10 cellular contexts compared by ENCODE assay signal in genomic region chr17:50872710-50873424, GRCh38. TPM values are rescaled to one million over a fixed set of nuclear protein-coding genes. Genes with fewer than 3 reads are reported as not detected.
A peak's percentile ranks its signal among the peaks of the same experiment; 100 is the strongest.
DNase-seq lines count a peak whose midpoint lies in the region; ATAC-seq and TF ChIP-seq lines count a peak whose summit lies in the region.
"Had no signal": no experiment of that assay in that cellular context is flagged by ENCODE, and none has a peak within 500 bp of the region (broad histone marks: within the 10 kb centered on the region; RNA-seq: fewer than 3 reads in every experiment).

No MANE protein-coding gene starts in this region.

- peaks cover 29% of the 10 kb centered on the region for H3K4me1 Mint-ChIP-seq in central memory CD8-positive, alpha-beta T cell

- H3K9me3 ChIP-seq in gastrocnemius medialis: no peaks in the 10 kb centered on the region

- H3K27me3 ChIP-seq in gastrocnemius medialis: no peaks in the 10 kb centered on the region

- DNase-seq in GDM1 (lab: John Stamatoyannopoulos, UW) (peak; percentile 59), T-helper 9 cell (peak; percentile 21), gastrocnemius medialis (peak; percentile 62 to 80), NCI-H1092 treated with DMSO at 0.1 percent for 48 hours (lab: John Stamatoyannopoulos, UW) (no peak), omental fat pad (ENCODE audit: low spot score) (no peak), HEK293T (ENCODE audit: extremely low spot score) (no peak)
- DNase-seq in central memory CD8-positive, alpha-beta T cell (ENCODE audit: low spot score in 2 of 2): peak in 1 of 2 donors; percentile 37
- DNase-seq: cortex of kidney, NCI-H226 had no signal

- no peaks in the 10 kb centered on the region for H3K9me3 Mint-ChIP-seq in central memory CD8-positive, alpha-beta T cell

- H3K4me3 Mint-ChIP-seq in central memory CD8-positive, alpha-beta T cell: no peak overlapping the region

- peaks cover 4% of the 10 kb centered on the region for H3K36me3 Mint-ChIP-seq in central memory CD8-positive, alpha-beta T cell (ENCODE audit: insufficient read depth)

- H3K4me1 ChIP-seq in gastrocnemius medialis: peaks cover 30 to 32% of the 10 kb centered on the region in 2 donors

- H3K4me3 ChIP-seq in gastrocnemius medialis: no peak overlapping the region

- POLR2A ChIA-PET in HEK293T (lab: Yijun Ruan, JAX): no interaction called here

- no peaks in the 10 kb centered on the region for H3K36me3 ChIP-seq in gastrocnemius medialis

- in situ Hi-C loops in gastrocnemius medialis (cut with MboI; ENCODE audit: low sequenced_read_pairs in 4 of 4): loop anchor here in 2 of 4 donors (25.0 kb wide), 1 partner anchor 289 kb away; the partner anchor contains the start of genes NME1 (in 2 of the 2) and NME2 (in 2 of the 2)

- peak; percentile 60 for ATAC-seq in central memory CD8-positive, alpha-beta T cell (replicated peaks; ENCODE audit: extremely low read depth, poor library complexity, severe bottlenecking)
- ATAC-seq in gastrocnemius medialis (peak; percentile 92 to 94), omental fat pad (ENCODE audit: low FRiP score) (no peak), HG03139 (IDR thresholded peaks at IDR 0.05; ENCODE audit: unreplicated experiment) (no peak)

- no peak overlapping the region for H3K27ac Mint-ChIP-seq in central memory CD8-positive, alpha-beta T cell (ENCODE audit: low read depth)

- TF ChIP-seq POLR2A in gastrocnemius medialis (IDR thresholded peaks at IDR 0.05): no peak

- CTCF ChIA-PET in HEK293T (lab: Yijun Ruan, JAX): interaction anchor here (0.7 kb wide), 1 partner anchor 39 kb away, joined by 4 read pairs; no protein-coding TSS in a partner anchor

- intact Hi-C loops in gastrocnemius medialis (cut with DNase I; ENCODE audit: low total_unique reads): no loop called here

- TF ChIP-seq CTCF in gastrocnemius medialis (IDR thresholded peaks at IDR 0.05 in 4 of 5, conservative IDR thresholded peaks at IDR 0.05 in 1 of 5) (no peak), omental fat pad (IDR thresholded peaks at IDR 0.05) (no peak)

- H3K27ac ChIP-seq in gastrocnemius medialis: peak overlapping the region; percentile 56 to 80 (median 78)

- no peaks in the 10 kb centered on the region for H3K27me3 Mint-ChIP-seq in central memory CD8-positive, alpha-beta T cell

TF ChIP-seq in HEK293T, 16 proteins besides CTCF, POLR2A, EP300 and RAD21:
- TF ChIP-seq ARNT (IDR thresholded peaks at IDR 0.05): no peak
- TF ChIP-seq L3MBTL2 (conservative IDR thresholded peaks at IDR 0.05): no peak
- no peak for TF ChIP-seq BHLHE40 (IDR thresholded peaks at IDR 0.05; ENCODE audit: borderline replicate concordance)
- no peak for TF ChIP-seq PKNOX1 (IDR thresholded peaks at IDR 0.05)
- TF ChIP-seq HDGF (IDR thresholded peaks at IDR 0.05; ENCODE audit: borderline replicate concordance): no peak
- no peak for TF ChIP-seq SP1 (IDR thresholded peaks at IDR 0.05)
- no peak for TF ChIP-seq FOXA1 (IDR thresholded peaks at IDR 0.05)
- no peak for TF ChIP-seq FOXM1 (IDR thresholded peaks at IDR 0.05; ENCODE audit: borderline replicate concordance)
- no peak for TF ChIP-seq LEF1 (IDR thresholded peaks at IDR 0.05; ENCODE audit: borderline replicate concordance)
- no peak for TF ChIP-seq TARDBP (IDR thresholded peaks at IDR 0.05)
- no peak for TF ChIP-seq FOXK2 (IDR thresholded peaks at IDR 0.05)
- no peak for TF ChIP-seq NFRKB (IDR thresholded peaks at IDR 0.05)
- no peak for TF ChIP-seq SUZ12 (IDR thresholded peaks at IDR 0.05)
- no peak for TF ChIP-seq CTBP1 (IDR thresholded peaks at IDR 0.05; ENCODE audit: borderline replicate concordance)
- TF ChIP-seq ZNF384 (IDR thresholded peaks at IDR 0.05): no peak
- no peak for TF ChIP-seq ELF4 (IDR thresholded peaks at IDR 0.05)

RNA-seq across cellular contexts. Expression of gene TOB1, which starts 6.7 kb away (rescaled TPM):
- total RNA-seq in gastrocnemius medialis (10 to 100 TPM; 13.6 to 53.5 (median 28.2) TPM), omental fat pad (10 to 100 TPM; 28.8 to 79.7 (median 37.0) TPM)

RNA-seq across cellular contexts. Expression of gene WFIKKN2, which starts 37.5 kb away (rescaled TPM):
- total RNA-seq in gastrocnemius medialis: under 1 TPM in 3 of 4 donors, not detected in 1; 0.09 to 0.22 (median 0.20) TPM
- total RNA-seq in omental fat pad: under 1 TPM in 2 of 4 donors, not detected in 2; 0.09 to 0.24 TPM

Comparison
In these comparisons a context has a peak if more than half of its experiments do, and no peak if none do; other contexts are left out.
1. DNase-seq: peak in GDM1 (single experiment), T-helper 9 cell (single experiment) and gastrocnemius medialis (2 of 2); none in NCI-H1092 treated with DMSO at 0.1 percent for 48 hours (single experiment), omental fat pad (single experiment) and HEK293T (single experiment).
2. ATAC-seq: peak in central memory CD8-positive, alpha-beta T cell (single experiment) and gastrocnemius medialis (2 of 2); none in omental fat pad (single experiment) and HG03139 (single experiment).